In genomic region chr14:57418999-57419398, GRCh38 we compare ENCODE assay signal across 22 cellular contexts. TPM values are rescaled to one million over a fixed set of nuclear protein-coding genes. Genes with fewer than 3 reads are reported as not detected.
DNase-seq lines count a peak whose midpoint lies in the region; ATAC-seq and TF ChIP-seq lines count a peak whose summit lies in the region.
"Had no signal": no experiment of that assay in that cellular context is flagged by ENCODE, and none has a peak within 500 bp of the region (broad histone marks: within the 10 kb centered on the region; RNA-seq: fewer than 3 reads in every experiment).

No MANE protein-coding gene starts in this region.

- 93 to 96% methylated on average over 3 to 4 of the region's 4 CpGs for WGBS in endodermal cell (ENCODE audit: insufficient coverage in 1 of 2, insufficient read length in 1 of 2), 2 experiments

- no peaks in the 10 kb centered on the region for H3K9me3 Mint-ChIP-seq in endodermal cell
- H3K9me3 Mint-ChIP-seq: CD14-positive monocyte; CD4-positive, alpha-beta T cell; CD8-positive, alpha-beta memory T cell had no signal

- no peaks in the 10 kb centered on the region for H3K27me3 Mint-ChIP-seq in endodermal cell (ENCODE audit: insufficient read depth)
- H3K27me3 Mint-ChIP-seq: CD4-positive, alpha-beta T cell had no signal

- H3K4me1 ChIP-seq in mucosa of descending colon (ENCODE audit: low read depth) (no peaks in the 10 kb centered on the region), PC-3 (ENCODE audit: insufficient read depth, low read length) (peaks cover 6% of the 10 kb centered on the region; the same call in 1 of the 2 replicates), endodermal cell (ENCODE audit: control insufficient read depth, insufficient read depth, low read length) (no peaks in the 10 kb centered on the region)
- H3K4me1 ChIP-seq: A549, BE2C had no signal

- no peaks in the 10 kb centered on the region for H3F3A ChIP-seq in PC-3 (ENCODE audit: low read length, unreplicated experiment)

- no peaks in the 10 kb centered on the region for H3K4me1 Mint-ChIP-seq in endodermal cell
- H3K4me1 Mint-ChIP-seq: CD14-positive monocyte; CD8-positive, alpha-beta memory T cell had no signal

- H2AFZ ChIP-seq in PC-3 (ENCODE audit: low read length): no peak overlapping the region
- H2AFZ ChIP-seq: GM23248 had no signal

- no peak overlapping the region for H3K27ac ChIP-seq in PC-3 (ENCODE audit: low read length)
- H3K27ac ChIP-seq in endodermal cell (ENCODE audit: low read depth, low read length): no peak overlapping the region
- H3K27ac ChIP-seq: A549; BLaER1 treated with 17β-estradiol and CSF1 and Interleukin-3, amounts not matched to agents 10 nM and 100 nM; GM23248 had no signal

- no peak overlapping the region for H3K4me3 ChIP-seq in mucosa of descending colon
- no peak overlapping the region for H3K4me3 ChIP-seq in PC-3 (ENCODE audit: low read length)
- no peak overlapping the region for H3K4me3 ChIP-seq in endodermal cell (ENCODE audit: low read length)
- H3K4me3 ChIP-seq: A549; BLaER1 treated with 17β-estradiol and CSF1 and Interleukin-3, amounts not matched to agents 10 nM and 100 nM; GM12878; GM23248 had no signal

- intact Hi-C loops in mucosa of descending colon (cut with DNase I, micrococcal nuclease): no loop called here
- intact Hi-C loops in PC-3 (cut with micrococcal nuclease): no loop called here

- no peak overlapping the region for H3K4me2 ChIP-seq in PC-3 (ENCODE audit: low read length)
- H3K4me2 ChIP-seq: A549; BLaER1 treated with 17β-estradiol and CSF1 and Interleukin-3, amounts not matched to agents 10 nM and 100 nM had no signal

- peak; percentile 12 to 27 for DNase-seq in NCI-H526 (lab: John Stamatoyannopoulos, UW)
- no peak for DNase-seq in NCI-H526 treated with DMSO at 0.1 percent for 48 hours (lab: John Stamatoyannopoulos, UW)
- DNase-seq in SHP77 (lab: John Stamatoyannopoulos, UW): peak; percentile 58 to 60
- DNase-seq in mucosa of descending colon: no peak
- DNase-seq in PC-3: no peak
- DNase-seq in endodermal cell: no peak
- DNase-seq in NCI-H1436 treated with DMSO at 0.1 percent for 48 hours (lab: John Stamatoyannopoulos, UW): no peak
- DNase-seq: 8988T; ACHN; AML-193; BE2C; CD4-positive, alpha-beta T cell; CD8-positive, alpha-beta memory T cell; DMS 273 treated with DMSO at 0.1 percent for 48 hours; DND-41; GM23248; H7; HCEC 1CT had no signal

- no TSS peak for BruUV-seq in PC-3 (replicated peaks; lab: Mats Ljungman, UMichigan)

- H3K36me3 ChIP-seq in mucosa of descending colon (ENCODE audit: low read depth) (no peaks in the 10 kb centered on the region), PC-3 (ENCODE audit: low read depth, low read length) (no peaks in the 10 kb centered on the region), endodermal cell (ENCODE audit: control insufficient read depth, insufficient read depth, low read length) (no peaks in the 10 kb centered on the region)
- H3K36me3 ChIP-seq: BE2C; BLaER1 treated with 17β-estradiol and CSF1 and Interleukin-3, amounts not matched to agents 10 nM and 100 nM had no signal

- ATAC-seq in mucosa of descending colon (peak; percentile 53), PC-3 (no peak)
- ATAC-seq: A549, GM12878 had no signal

- no peaks in the 10 kb centered on the region for H4K20me1 ChIP-seq in PC-3 (ENCODE audit: low read length)
- H4K20me1 ChIP-seq: BLaER1 treated with 17β-estradiol and CSF1 and Interleukin-3, amounts not matched to agents 10 nM and 100 nM had no signal

- no peaks in the 10 kb centered on the region for H3K9me2 ChIP-seq in PC-3 (replicated peaks; ENCODE audit: low read length)

- no peaks in the 10 kb centered on the region for H3K36me3 Mint-ChIP-seq in endodermal cell (ENCODE audit: low read depth)
- H3K36me3 Mint-ChIP-seq: CD14-positive monocyte; CD8-positive, alpha-beta memory T cell had no signal

- POLR2A ChIA-PET in PC-3 (lab: Charles Lee; ENCODE audit: unreplicated experiment): no interaction called here

- H3K9ac ChIP-seq in PC-3 (ENCODE audit: low read length) (no peak overlapping the region), endodermal cell (ENCODE audit: extremely low read depth, low read length, poor library complexity, severe bottlenecking) (no peak overlapping the region)
- H3K9ac ChIP-seq: BLaER1 treated with 17β-estradiol and CSF1 and Interleukin-3, amounts not matched to agents 10 nM and 100 nM; GM23248 had no signal

- TF ChIP-seq CTCF in mucosa of descending colon (IDR thresholded peaks at IDR 0.05) (no peak), PC-3 (conservative IDR thresholded peaks at IDR 0.05; ENCODE audit: low read depth, low read length) (no peak), endodermal cell (conservative IDR thresholded peaks at IDR 0.05) (no peak)

- H3K27me3 ChIP-seq in PC-3 (ENCODE audit: low read length): no peaks in the 10 kb centered on the region
- H3K27me3 ChIP-seq in endodermal cell (ENCODE audit: control insufficient read depth, insufficient read depth, low read length, poor library complexity, severe bottlenecking): no peaks in the 10 kb centered on the region
- H3K27me3 ChIP-seq: BE2C; BLaER1 treated with 17β-estradiol and CSF1 and Interleukin-3, amounts not matched to agents 10 nM and 100 nM had no signal

- no peak overlapping the region for H3K4me3 Mint-ChIP-seq in endodermal cell
- H3K4me3 Mint-ChIP-seq: CD14-positive monocyte; CD4-positive, alpha-beta T cell; CD8-positive, alpha-beta memory T cell had no signal

- CTCF ChIA-PET in PC-3 (lab: Charles Lee): no interaction called here

- no peak overlapping the region for H3K27ac Mint-ChIP-seq in endodermal cell
- H3K27ac Mint-ChIP-seq: CD14-positive monocyte; CD4-positive, alpha-beta T cell; CD8-positive, alpha-beta memory T cell had no signal

- no peaks in the 10 kb centered on the region for H3K79me2 ChIP-seq in PC-3 (ENCODE audit: low read length)

- H3K9me3 ChIP-seq in mucosa of descending colon: no peaks in the 10 kb centered on the region
- H3K9me3 ChIP-seq in PC-3 (ENCODE audit: low read length): no peaks in the 10 kb centered on the region
- H3K9me3 ChIP-seq in endodermal cell (ENCODE audit: control insufficient read depth, low read length): no peaks in the 10 kb centered on the region
- H3K9me3 ChIP-seq: A549; BE2C; BLaER1 treated with 17β-estradiol and CSF1 and Interleukin-3, amounts not matched to agents 10 nM and 100 nM had no signal

RNA-seq across cellular contexts. Expression of gene NAA30, which starts 28.6 kb away (rescaled TPM):
- 10 to 100 TPM; 14.1 to 23.2 (median 16.2) TPM for total RNA-seq in mucosa of descending colon
- 23.2 and 31.2 TPM in 2 replicates for total RNA-seq in PC-3 (2014; rRNA removed)
- total RNA-seq in endodermal cell: 10 to 100 TPM; 23.0 to 26.0 TPM
- polyA plus RNA-seq in endodermal cell (2013, experiment 1 of 2): 17.4 TPM
- polyA plus RNA-seq in endodermal cell (2013, experiment 2 of 2): 12.8 TPM

Comparison
In these comparisons a context has a peak if more than half of its experiments do, and no peak if none do; other contexts are left out.
1. DNase-seq: peak in NCI-H526 (2 of 2) and SHP77 (2 of 2); none in NCI-H526 treated with DMSO at 0.1 percent for 48 hours (single experiment), mucosa of descending colon (0 of 3), PC-3 (single experiment), endodermal cell (single experiment) and NCI-H1436 treated with DMSO at 0.1 percent for 48 hours (single experiment).